8 cellular contexts compared by ENCODE assay signal in the genomic region with DNA sequence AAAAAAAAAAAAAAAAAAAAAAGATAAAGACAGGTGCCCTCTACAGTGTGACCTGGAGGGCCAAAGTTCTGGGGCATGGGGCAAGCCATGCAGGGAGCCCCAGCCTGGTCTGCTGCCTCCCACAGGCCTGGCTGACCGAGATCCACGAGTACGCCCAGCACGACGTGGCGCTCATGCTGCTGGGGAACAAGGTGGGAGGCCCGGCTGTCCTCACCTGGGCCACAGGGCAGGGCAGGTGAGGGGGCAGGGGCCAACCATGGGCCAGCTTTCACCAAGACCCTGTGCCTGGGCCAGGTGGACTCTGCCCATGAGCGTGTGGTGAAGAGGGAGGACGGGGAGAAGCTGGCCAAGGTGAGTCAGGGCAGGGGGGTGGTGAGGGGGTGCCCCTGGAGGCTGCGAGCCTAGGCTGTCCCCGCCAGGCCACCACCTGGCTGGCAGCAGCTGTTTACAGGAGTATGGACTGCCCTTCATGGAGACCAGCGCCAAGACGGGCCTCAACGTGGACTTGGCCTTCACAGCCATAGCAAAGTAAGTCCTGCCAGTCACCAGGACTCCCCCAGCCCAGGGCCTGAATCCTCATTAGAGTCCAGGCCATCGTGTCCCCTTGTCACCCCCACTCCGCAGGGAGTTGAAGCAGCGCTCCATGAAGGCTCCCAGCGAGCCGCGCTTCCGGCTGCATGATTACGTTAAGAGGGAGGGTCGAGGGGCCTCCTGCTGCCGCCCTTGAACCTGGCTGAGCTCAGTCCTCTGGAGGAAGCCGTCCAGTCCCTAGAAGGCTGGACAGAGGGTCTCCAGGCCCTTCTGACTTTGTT. TPM values are rescaled to one million over a fixed set of nuclear protein-coding genes. Genes with fewer than 3 reads are reported as not detected.
DNase-seq lines count a peak whose midpoint lies in the region; ATAC-seq and TF ChIP-seq lines count a peak whose summit lies in the region.

No MANE protein-coding gene starts in this region.

- H3K27ac ChIP-seq in SJCRH30 (no peak overlapping the region), duodenal mucosa (ENCODE audit: low read depth, low read length) (peak overlapping the region; percentile 77), neural progenitor cell (no peak overlapping the region)

- H3K9me3 Mint-ChIP-seq in activated T-cell treated with anti-CD3 and anti-CD28 coated beads, Interleukin-2, amount 50 U/mL, for 4 hours, result no peaks in the 10 kb centered on the region
- no peaks in the 10 kb centered on the region for H3K9me3 Mint-ChIP-seq in neural progenitor cell

- H3K4me3 Mint-ChIP-seq in activated T-cell treated with anti-CD3 and anti-CD28 coated beads, Interleukin-2, amount 50 U/mL, for 4 hours, result peak overlapping the region; percentile 93
- peak overlapping the region; percentile 93 for H3K4me3 Mint-ChIP-seq in neural progenitor cell

- H3K4me1 Mint-ChIP-seq in activated T-cell treated with anti-CD3 and anti-CD28 coated beads, Interleukin-2, amount 50 U/mL, for 4 hours (ENCODE audit: low read depth), result peaks cover 34% of the 10 kb centered on the region
- peaks cover 58% of the 10 kb centered on the region for H3K4me1 Mint-ChIP-seq in neural progenitor cell

- DNase-seq in activated T-cell treated with anti-CD3 and anti-CD28 coated beads, Interleukin-2, amount 50 U/mL, for 4 hours, result no peak
- DNase-seq in activated T-cell treated with anti-CD3 and anti-CD28 coated beads for 4 hours, result no peak
- no peak for DNase-seq in SJCRH30
- peak; percentile 33 for DNase-seq in neural progenitor cell (ENCODE audit: low spot score)
- DNase-seq in putamen (ENCODE audit: low spot score), result no peak
- no peak for DNase-seq in pons (ENCODE audit: low spot score)
- DNase-seq in activated effector memory CD4-positive, alpha-beta T cell treated with anti-CD3 and anti-CD28 coated beads, Interleukin-2, amount 50 U/mL, for 16 hours, result no peak

- peaks cover 28% of the 10 kb centered on the region for H3K36me3 Mint-ChIP-seq in activated T-cell treated with anti-CD3 and anti-CD28 coated beads, Interleukin-2, amount 50 U/mL, for 4 hours (ENCODE audit: insufficient read depth)
- H3K36me3 Mint-ChIP-seq in neural progenitor cell, result peaks cover 7% of the 10 kb centered on the region

- H3K36me3 ChIP-seq in SJCRH30 (peaks cover 10% of the 10 kb centered on the region), duodenal mucosa (ENCODE audit: control insufficient read depth in 1 of 2, insufficient read depth in 2 of 2, low read length in 2 of 2) (peaks cover 4 to 8% of the 10 kb centered on the region in 2 donors), neural progenitor cell (no peaks in the 10 kb centered on the region)

- H3K4me1 ChIP-seq in SJCRH30 (peaks cover 24% of the 10 kb centered on the region), duodenal mucosa (ENCODE audit: control insufficient read depth in 1 of 2, insufficient read depth in 2 of 2, low read length in 2 of 2) (peaks cover 54 to 83% of the 10 kb centered on the region in 2 donors), neural progenitor cell (peaks cover 55% of the 10 kb centered on the region)

- peak overlapping the region; percentile 85 for H3K4me3 ChIP-seq in SJCRH30
- H3K4me3 ChIP-seq in duodenal mucosa (ENCODE audit: low read depth in 1 of 2, low read length in 2 of 2), result peak overlapping the region; percentile 75 to 93
- peak overlapping the region; percentile 97 for H3K4me3 ChIP-seq in neural progenitor cell

- peaks cover 73% of the 10 kb centered on the region for H3F3A ChIP-seq in neural progenitor cell (ENCODE audit: low read depth)

- no peak overlapping the region for H2AFZ ChIP-seq in neural progenitor cell (replicated peaks)

- peak overlapping the region; percentile 74 to 90 for H3K9ac ChIP-seq in duodenal mucosa (ENCODE audit: low read depth in 1 of 2, low read length in 2 of 2)
- H3K9ac ChIP-seq in neural progenitor cell, result no peak overlapping the region

- no peaks in the 10 kb centered on the region for H3K27me3 Mint-ChIP-seq in activated T-cell treated with anti-CD3 and anti-CD28 coated beads, Interleukin-2, amount 50 U/mL, for 4 hours (ENCODE audit: low read depth)
- peaks cover 4% of the 10 kb centered on the region for H3K27me3 Mint-ChIP-seq in neural progenitor cell (ENCODE audit: insufficient read depth, low read depth)

- no peak overlapping the region for H3K27ac Mint-ChIP-seq in neural progenitor cell

- no peak for TF ChIP-seq CTCF in neural progenitor cell (IDR thresholded peaks at IDR 0.05)

- H3K27me3 ChIP-seq in SJCRH30, result no peaks in the 10 kb centered on the region
- no peaks in the 10 kb centered on the region for H3K27me3 ChIP-seq in duodenal mucosa (ENCODE audit: control insufficient read depth in 1 of 2, insufficient read depth in 2 of 2, low read length in 2 of 2)
- H3K27me3 ChIP-seq in neural progenitor cell, result peaks cover 16% of the 10 kb centered on the region

- peaks cover 62% of the 10 kb centered on the region for H3K79me2 ChIP-seq in neural progenitor cell (ENCODE audit: low read depth)

- peak in 1 of 2 donors; percentile 5 for ATAC-seq in activated T-cell treated with anti-CD3 and anti-CD28 coated beads, Interleukin-2, amount 50 U/mL, for 4 hours

- H3K9me3 ChIP-seq in SJCRH30 (replicated peaks), result no peaks in the 10 kb centered on the region
- no peaks in the 10 kb centered on the region for H3K9me3 ChIP-seq in duodenal mucosa (ENCODE audit: control insufficient read depth in 1 of 2, low read length in 2 of 2)
- no peaks in the 10 kb centered on the region for H3K9me3 ChIP-seq in neural progenitor cell (ENCODE audit: low read depth)

- H4K20me1 ChIP-seq in neural progenitor cell (ENCODE audit: low read depth), result peaks cover 91% of the 10 kb centered on the region

- peak overlapping the region; percentile 96 for H3K4me2 ChIP-seq in neural progenitor cell

RNA-seq across cellular contexts. Expression of gene TRAF7, which starts 2.7 kb away (rescaled TPM):
- 100 to 1,000 TPM in 2 of 3 donors, 10 to 100 TPM in 1; 95.6 to 110 (median 102) TPM for total RNA-seq in activated T-cell treated with anti-CD3 and anti-CD28 coated beads, Interleukin-2, amount 50 U/mL, for 4 hours
- total RNA-seq in SJCRH30 (2014; rRNA removed; shearing (Covaris generic)), result 34.5 and 35.9 TPM in 2 replicates
- total RNA-seq in neural progenitor cell (ENCODE audit: low replicate concordance), result 24.1 and 63.6 TPM in 2 replicates

RNA-seq across cellular contexts. Expression of gene RAB26, which starts 4.5 kb away (rescaled TPM):
- total RNA-seq in activated T-cell treated with anti-CD3 and anti-CD28 coated beads, Interleukin-2, amount 50 U/mL, for 4 hours, result not detected
- total RNA-seq in SJCRH30 (2014; rRNA removed; shearing (Covaris generic)), result 1.0 and 1.4 TPM in 2 replicates
- total RNA-seq in neural progenitor cell (ENCODE audit: low replicate concordance), result 2.1 and 4.4 TPM in 2 replicates

RNA-seq across cellular contexts. Expression of gene PKD1, which starts 17.2 kb away (rescaled TPM):
- 100 to 1,000 TPM; 100 to 118 (median 104) TPM for total RNA-seq in activated T-cell treated with anti-CD3 and anti-CD28 coated beads, Interleukin-2, amount 50 U/mL, for 4 hours
- total RNA-seq in SJCRH30 (2014; rRNA removed; shearing (Covaris generic)), result 47.1 and 51.9 TPM in 2 replicates
- 16.9 and 73.4 TPM in 2 replicates for total RNA-seq in neural progenitor cell (ENCODE audit: low replicate concordance)

RNA-seq across cellular contexts. Expression of gene CASKIN1, which starts 43.5 kb away (rescaled TPM):
- 1 to 10 TPM in 1 of 3 donors, under 1 TPM in 2; 0.14 to 1.5 (median 0.34) TPM for total RNA-seq in activated T-cell treated with anti-CD3 and anti-CD28 coated beads, Interleukin-2, amount 50 U/mL, for 4 hours
- total RNA-seq in SJCRH30 (2014; rRNA removed; shearing (Covaris generic)), result 0.13 and 0.24 TPM in 2 replicates
- total RNA-seq in neural progenitor cell (ENCODE audit: low replicate concordance), result 1.6 and 9.0 TPM in 2 replicates

RNA-seq across cellular contexts. Expression of gene MLST8, which starts 52.4 kb away (rescaled TPM):
- 10 to 100 TPM; 73.6 to 88.0 (median 84.8) TPM for total RNA-seq in activated T-cell treated with anti-CD3 and anti-CD28 coated beads, Interleukin-2, amount 50 U/mL, for 4 hours
- total RNA-seq in SJCRH30 (2014; rRNA removed; shearing (Covaris generic)), result 28.8 and 32.8 TPM in 2 replicates
- 24.9 and 89.0 TPM in 2 replicates for total RNA-seq in neural progenitor cell (ENCODE audit: low replicate concordance)
